ENCODE assay signal across 8 cellular contexts in the genomic region with DNA sequence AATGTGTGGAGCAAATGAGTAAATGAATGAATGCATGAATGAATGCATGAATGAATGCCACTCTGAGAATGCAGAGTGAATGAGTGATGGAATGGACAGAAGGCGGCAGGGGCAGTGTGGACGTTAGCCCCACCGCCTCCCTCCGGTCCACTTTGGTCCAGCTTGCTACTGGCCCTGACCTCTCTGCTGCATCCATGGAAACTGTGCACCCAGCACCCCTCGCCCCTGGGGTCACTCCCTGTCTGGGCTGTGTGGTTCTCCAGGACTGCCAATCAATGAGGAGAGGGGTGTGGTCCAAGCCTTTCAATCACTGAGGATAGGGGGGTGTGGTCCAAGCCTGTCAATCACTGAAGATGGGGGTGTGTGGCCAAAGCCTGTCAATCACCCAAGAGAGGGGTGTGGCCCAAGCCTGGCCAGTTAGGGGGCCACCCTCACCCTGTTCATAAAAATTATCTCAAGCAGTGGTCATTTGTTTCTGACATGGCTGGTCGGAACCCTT. TPM values are rescaled to one million over a fixed set of nuclear protein-coding genes. Genes with fewer than 3 reads are reported as not detected.
DNase-seq lines count a peak whose midpoint lies in the region; ATAC-seq, FAIRE-seq and TF ChIP-seq lines count a peak whose summit lies in the region.

No MANE protein-coding gene starts in this region.

- peaks cover 3% of the 10 kb centered on the region for H3K27me3 Mint-ChIP-seq in activated naive CD4-positive, alpha-beta T cell treated with anti-CD3 and anti-CD28 coated beads, Interleukin-2, amount 10 ng/mL, durations not matched to agents 7 days and 5 days
- peaks cover 15% of the 10 kb centered on the region for H3K27me3 Mint-ChIP-seq in progenitor cell of endocrine pancreas

- FAIRE-seq in small intestine (lab: Jason Lieb, UNC) = no peak
- no peak for FAIRE-seq in frontal cortex (lab: Jason Lieb, UNC)

- H3K27ac Mint-ChIP-seq in activated naive CD4-positive, alpha-beta T cell treated with anti-CD3 and anti-CD28 coated beads, Interleukin-2, amount 10 ng/mL, durations not matched to agents 7 days and 5 days = peak overlapping the region; percentile 83
- peak overlapping the region; percentile 69 for H3K27ac Mint-ChIP-seq in progenitor cell of endocrine pancreas

- H3K36me3 Mint-ChIP-seq in activated naive CD4-positive, alpha-beta T cell treated with anti-CD3 and anti-CD28 coated beads, Interleukin-2, amount 10 ng/mL, durations not matched to agents 7 days and 5 days = peaks cover 58% of the 10 kb centered on the region
- H3K36me3 Mint-ChIP-seq in progenitor cell of endocrine pancreas (ENCODE audit: insufficient read depth) = peaks cover 1% of the 10 kb centered on the region

- H3K36me3 ChIP-seq in small intestine (ENCODE audit: control insufficient read depth in 2 of 2, insufficient read depth in 2 of 2, low read length in 2 of 2) = no peaks in the 10 kb centered on the region

- peak; percentile 36 for DNase-seq in HT-29 (ENCODE audit: low spot score)
- DNase-seq in activated naive CD4-positive, alpha-beta T cell treated with anti-CD3 and anti-CD28 coated beads, Interleukin-2, amount 10 ng/mL, durations not matched to agents 7 days and 5 days = peak; percentile 77
- DNase-seq in progenitor cell of endocrine pancreas (ENCODE audit: low spot score, unreplicated experiment) = peak; percentile 22
- DNase-seq in midbrain (lab: John Stamatoyannopoulos, UW) = no peak
- no peak for DNase-seq in small intestine
- no peak for DNase-seq in frontal cortex (ENCODE audit: low spot score in 2 of 2)

- peaks cover 7% of the 10 kb centered on the region for H3K9me3 Mint-ChIP-seq in activated naive CD4-positive, alpha-beta T cell treated with anti-CD3 and anti-CD28 coated beads, Interleukin-2, amount 10 ng/mL, durations not matched to agents 7 days and 5 days
- H3K9me3 Mint-ChIP-seq in progenitor cell of endocrine pancreas (ENCODE audit: low read depth) = peaks cover 5% of the 10 kb centered on the region

- TF ChIP-seq CTCF in progenitor cell of endocrine pancreas (IDR thresholded peaks at IDR 0.05; ENCODE audit: unreplicated experiment) = no peak

- H3K9me3 ChIP-seq in small intestine (ENCODE audit: control insufficient read depth, low read depth) = peaks cover 1% of the 10 kb centered on the region

- CTCF ChIA-PET in activated naive CD4-positive, alpha-beta T cell treated with anti-CD3 and anti-CD28 coated beads, Interleukin-2, amount 10 ng/mL, durations not matched to agents 7 days and 5 days (lab: Charles Lee) = no interaction called here

- 76 to 87% (median 81%) methylated on average over 6 of the region's 6 CpGs for WGBS in small intestine, 3 donors

- no peaks in the 10 kb centered on the region for H3K27me3 ChIP-seq in small intestine (ENCODE audit: control insufficient read depth in 2 of 2, insufficient read depth in 2 of 2, low read length in 2 of 2)

- H3K27ac ChIP-seq in small intestine (ENCODE audit: low read depth in 1 of 2, low read length in 1 of 2) = no peak overlapping the region

- H3K4me1 ChIP-seq in small intestine (ENCODE audit: control insufficient read depth in 2 of 2, insufficient read depth in 1 of 2, low read depth in 1 of 2, low read length in 1 of 2) = no peaks in the 10 kb centered on the region

- H3K4me3 Mint-ChIP-seq in activated naive CD4-positive, alpha-beta T cell treated with anti-CD3 and anti-CD28 coated beads, Interleukin-2, amount 10 ng/mL, durations not matched to agents 7 days and 5 days = no peak overlapping the region
- H3K4me3 Mint-ChIP-seq in progenitor cell of endocrine pancreas (ENCODE audit: low read depth) = no peak overlapping the region

- TF ChIP-seq POLR2A in GM15510 (IDR thresholded peaks at IDR 0.05; ENCODE audit: borderline replicate concordance, extremely low read depth, insufficient read length) = peak; percentile 21

- no peak overlapping the region for H3K4me3 ChIP-seq in small intestine (ENCODE audit: low read depth in 1 of 2, low read length in 2 of 2)

- peaks cover 54% of the 10 kb centered on the region for H3K4me1 Mint-ChIP-seq in activated naive CD4-positive, alpha-beta T cell treated with anti-CD3 and anti-CD28 coated beads, Interleukin-2, amount 10 ng/mL, durations not matched to agents 7 days and 5 days
- no peaks in the 10 kb centered on the region for H3K4me1 Mint-ChIP-seq in progenitor cell of endocrine pancreas (ENCODE audit: low read depth)

- peak; percentile 71 for ATAC-seq in GM21576 (IDR thresholded peaks at IDR 0.05; ENCODE audit: unreplicated experiment)

RNA-seq across cellular contexts. Expression of a gene that starts 39.2 kb away (rescaled TPM):
- 11.6 and 15.2 TPM in 2 replicates for total RNA-seq in HT-29 (2014; rRNA removed; shearing (Covaris generic))
- 24.5 and 26.2 TPM in 2 replicates for total RNA-seq in progenitor cell of endocrine pancreas
- polyA plus RNA-seq in small intestine = 10 to 100 TPM; 10.1 to 22.1 (median 12.4) TPM
- 10.6 TPM for total RNA-seq in frontal cortex

RNA-seq across cellular contexts. Expression of a gene that starts 45.1 kb away (rescaled TPM):
- total RNA-seq in HT-29 (2014; rRNA removed; shearing (Covaris generic)) = not detected in 2 replicates
- not detected in 2 replicates for total RNA-seq in progenitor cell of endocrine pancreas
- 1 to 10 TPM in 1 of 3 donors, under 1 TPM in 2; 0.22 to 2.1 (median 0.81) TPM for polyA plus RNA-seq in small intestine
- total RNA-seq in frontal cortex = under 0.01 TPM

Comparison
In these comparisons a context has a peak if more than half of its experiments do, and no peak if none do; other contexts are left out.
1. DNase-seq: peak in HT-29 (single experiment), activated naive CD4-positive, alpha-beta T cell treated with anti-CD3 and anti-CD28 coated beads, Interleukin-2, amount 10 ng/mL, durations not matched to agents 7 days and 5 days (single experiment) and progenitor cell of endocrine pancreas (single experiment); none in midbrain (single experiment), small intestine (single experiment) and frontal cortex (0 of 2).